In the genomic region with DNA sequence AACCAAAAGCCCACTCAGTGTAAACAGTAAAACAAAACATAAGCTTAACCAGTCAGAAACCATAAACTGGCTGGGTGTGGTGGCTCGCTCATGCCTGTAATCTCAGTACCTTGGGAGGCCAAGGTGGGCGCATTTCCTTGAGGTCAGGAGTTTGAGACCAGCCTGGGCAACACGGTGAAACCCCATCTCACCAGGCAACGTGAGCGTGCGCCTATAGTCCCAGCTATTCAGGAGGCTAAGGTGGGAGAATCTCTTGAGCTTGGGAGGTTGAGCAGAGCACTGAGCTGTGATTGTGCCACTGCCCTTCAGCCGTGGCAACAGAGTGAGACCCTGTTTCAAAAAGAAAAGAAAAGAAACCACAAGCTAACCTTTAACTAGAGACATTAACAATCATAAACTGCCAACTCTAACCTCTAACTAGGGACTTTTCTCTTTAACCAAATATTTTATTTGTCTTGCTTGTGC, we compare ENCODE assay signal across 28 cellular contexts. TPM values are rescaled to one million over a fixed set of nuclear protein-coding genes. Genes with fewer than 3 reads are reported as not detected.
DNase-seq lines count a peak whose midpoint lies in the region; ATAC-seq, FAIRE-seq and TF ChIP-seq lines count a peak whose summit lies in the region.
"Had no signal": no experiment of that assay in that cellular context is flagged by ENCODE, and none has a peak within 500 bp of the region (broad histone marks: within the 10 kb centered on the region; RNA-seq: fewer than 3 reads in every experiment).

No MANE protein-coding gene starts in this region.

- no peak for TF ChIP-seq POLR2A in K562 (conservative IDR thresholded peaks at IDR 0.05)

- H3K79me2 ChIP-seq in K562 (ENCODE audit: control insufficient read depth, insufficient read depth, low read length): no peaks in the 10 kb centered on the region

- H3K9me1 ChIP-seq in K562 (ENCODE audit: control insufficient read depth, insufficient read depth, low read length): no peaks in the 10 kb centered on the region

- no peak overlapping the region for H3K9ac ChIP-seq in K562 (ENCODE audit: insufficient read depth in 1 of 2, low read depth in 2 of 2, low read length in 2 of 2)

- no peak overlapping the region for H2AFZ ChIP-seq in K562 (ENCODE audit: low read depth, low read length)

- H3K36me3 Mint-ChIP-seq in activated naive CD8-positive, alpha-beta T cell treated with anti-CD3 and anti-CD28 coated beads, Interleukin-2, amount 50 U/mL, for 24 hours (ENCODE audit: low read depth): no peaks in the 10 kb centered on the region
- H3K36me3 Mint-ChIP-seq: activated naive CD4-positive, alpha-beta T cell treated with anti-CD3 and anti-CD28 coated beads, Interleukin-2, amount 10 ng/mL, durations not matched to agents 7 days and 5 days; CD4-positive, CD25-positive, alpha-beta regulatory T cell; stimulated activated memory B cell treated with anti-CD40 and anti-IgM and Interleukin-4, amounts not matched to agents 10 μg/mL and 1 μg/mL and 100 μg/mL, for 72 hours had no signal

- TF ChIP-seq RAD21 in K562 (CRISPR knock-in tag; conservative IDR thresholded peaks at IDR 0.05 in 1 of 2, IDR thresholded peaks at IDR 0.05 in 1 of 2): no peak

- no peaks in the 10 kb centered on the region for H3K9me3 Mint-ChIP-seq in activated naive CD8-positive, alpha-beta T cell treated with anti-CD3 and anti-CD28 coated beads, Interleukin-2, amount 50 U/mL, for 24 hours
- H3K9me3 Mint-ChIP-seq: activated CD4-positive, alpha-beta memory T cell treated with anti-CD3 and anti-CD28 coated beads, Interleukin-2, amount 10 ng/mL, durations not matched to agents 7 days and 5 days; activated naive CD4-positive, alpha-beta T cell treated with anti-CD3 and anti-CD28 coated beads, Interleukin-2, amount 10 ng/mL, durations not matched to agents 7 days and 5 days; activated T-cell treated with anti-CD3 and anti-CD28 coated beads, Interleukin-2, amount 50 U/mL, for 24 hours; dendritic cell treated with granulocyte-macrophage colony-stimulating factor and Interleukin-4, amounts not matched to agents 40 ng/mL and 50 ng/mL, for 4 days; neural crest cell had no signal

- TF ChIP-seq EP300 in K562 (IDR thresholded peaks at IDR 0.05; ENCODE audit: low read length): no peak

- WGBS in K562 (ENCODE audit: insufficient coverage, low coverage, missing lambda C conversion rate): 14% methylated on average over 7 of the region's 7 CpGs

- no peaks in the 10 kb centered on the region; a peak in 1 of 5 replicates for H3K27me3 ChIP-seq in K562 (ENCODE audit: control insufficient read depth in 2 of 2, insufficient read depth in 2 of 2, low read length in 2 of 2)
- H3K27me3 ChIP-seq: heart left ventricle, testis had no signal

- BruUV-seq in K562 (replicated peaks; lab: Mats Ljungman, UMichigan): no TSS peak

- no peaks in the 10 kb centered on the region for H3K27me3 Mint-ChIP-seq in activated naive CD8-positive, alpha-beta T cell treated with anti-CD3 and anti-CD28 coated beads, Interleukin-2, amount 50 U/mL, for 24 hours
- H3K27me3 Mint-ChIP-seq: activated T-cell treated with anti-CD3 and anti-CD28 coated beads, Interleukin-2, amount 50 U/mL, for 24 hours; dendritic cell treated with granulocyte-macrophage colony-stimulating factor and Interleukin-4, amounts not matched to agents 40 ng/mL and 50 ng/mL, for 4 days; progenitor cell of endocrine pancreas; stimulated activated memory B cell treated with anti-CD40 and anti-IgM and Interleukin-4, amounts not matched to agents 10 μg/mL and 1 μg/mL and 100 μg/mL, for 72 hours had no signal

- H3K9me3 ChIP-seq in K562 (replicated peaks; ENCODE audit: control insufficient read depth, insufficient read depth, low read depth, low read length): no peaks in the 10 kb centered on the region
- H3K9me3 ChIP-seq: HAP-1, heart left ventricle, mucosa of descending colon, testis had no signal

- H4K20me1 ChIP-seq in K562 (replicated peaks; ENCODE audit: control insufficient read depth, insufficient read depth, low read length): no peaks in the 10 kb centered on the region

- H3K27ac Mint-ChIP-seq in activated naive CD8-positive, alpha-beta T cell treated with anti-CD3 and anti-CD28 coated beads, Interleukin-2, amount 50 U/mL, for 24 hours: no peak overlapping the region
- H3K27ac Mint-ChIP-seq: activated CD4-positive, alpha-beta memory T cell treated with anti-CD3 and anti-CD28 coated beads, Interleukin-2, amount 10 ng/mL, durations not matched to agents 7 days and 5 days; activated naive CD4-positive, alpha-beta T cell treated with anti-CD3 and anti-CD28 coated beads, Interleukin-2, amount 10 ng/mL, durations not matched to agents 7 days and 5 days; activated T-cell treated with anti-CD3 and anti-CD28 coated beads, Interleukin-2, amount 50 U/mL, for 24 hours; CD4-positive, CD25-positive, alpha-beta regulatory T cell; dendritic cell treated with granulocyte-macrophage colony-stimulating factor and Interleukin-4, amounts not matched to agents 40 ng/mL and 50 ng/mL, for 4 days; progenitor cell of endocrine pancreas; stimulated activated memory B cell treated with anti-CD40 and anti-IgM and Interleukin-4, amounts not matched to agents 10 μg/mL and 1 μg/mL and 100 μg/mL, for 72 hours had no signal

- CTCF ChIA-PET in K562 (lab: Yijun Ruan, JAX; ENCODE audit: low intra/inter-chr PET ratio) (no interaction called here), GM10248 (lab: Yijun Ruan, JAX) (interaction anchor here (0.8 to 1.8 kb wide), 3 partner anchors 13 to 159 kb away, joined by 3 to 8 read pairs (median 3); a partner anchor contains a TSS)

- in situ Hi-C loops in K562 (cut with MboI): no loop called here

- H3K4me1 ChIP-seq in K562 (replicated peaks in 1 of 2; ENCODE audit: control insufficient read depth in 2 of 2, insufficient read depth in 2 of 2, low read length in 2 of 2): peaks cover 0 to 4% of the 10 kb centered on the region in 2 experiments; a peak in 1 of 5 replicates
- H3K4me1 ChIP-seq: HAP-1, testis had no signal

- no peak overlapping the region for H3K27ac ChIP-seq in K562 (ENCODE audit: extremely low read depth, low read depth, low read length)
- H3K27ac ChIP-seq: heart left ventricle, HL-60, testis had no signal

- H3K4me1 Mint-ChIP-seq in activated naive CD8-positive, alpha-beta T cell treated with anti-CD3 and anti-CD28 coated beads, Interleukin-2, amount 50 U/mL, for 24 hours: no peaks in the 10 kb centered on the region
- H3K4me1 Mint-ChIP-seq: activated CD4-positive, alpha-beta memory T cell treated with anti-CD3 and anti-CD28 coated beads, Interleukin-2, amount 10 ng/mL, durations not matched to agents 7 days and 5 days; activated naive CD4-positive, alpha-beta T cell treated with anti-CD3 and anti-CD28 coated beads, Interleukin-2, amount 10 ng/mL, durations not matched to agents 7 days and 5 days; stimulated activated memory B cell treated with anti-CD40 and anti-IgM and Interleukin-4, amounts not matched to agents 10 μg/mL and 1 μg/mL and 100 μg/mL, for 72 hours had no signal

- no peak for FAIRE-seq in K562 (lab: Jason Lieb, UNC)
- FAIRE-seq: G401.6 had no signal

- no peak overlapping the region for H3K4me2 ChIP-seq in K562 (ENCODE audit: insufficient read depth, low read length)

- ATAC-seq in GM18870 (IDR thresholded peaks at IDR 0.05; ENCODE audit: unreplicated experiment) (peak; percentile 50), GM21381 (IDR thresholded peaks at IDR 0.05; ENCODE audit: unreplicated experiment) (peak; percentile 51), HG03097 (IDR thresholded peaks at IDR 0.05; ENCODE audit: low FRiP score, unreplicated experiment) (peak; percentile 60), K562 (peak; percentile 38), GM18502 (IDR thresholded peaks at IDR 0.05; ENCODE audit: poor library complexity, unreplicated experiment) (no peak)
- no peak for ATAC-seq in activated naive CD8-positive, alpha-beta T cell treated with anti-CD3 and anti-CD28 coated beads, Interleukin-2, amount 50 U/mL, for 24 hours
- ATAC-seq: heart left ventricle; mucosa of descending colon; stimulated activated memory B cell treated with anti-CD40 and anti-IgM and Interleukin-4, amounts not matched to agents 10 μg/mL and 1 μg/mL and 100 μg/mL, for 72 hours had no signal

- H3K4me3 ChIP-seq in K562: no peak overlapping the region
- H3K4me3 ChIP-seq: HAP-1, heart left ventricle, mucosa of descending colon, testis had no signal

- no peaks in the 10 kb centered on the region for H3K36me3 ChIP-seq in K562 (ENCODE audit: control insufficient read depth, insufficient read depth, low read length)
- H3K36me3 ChIP-seq: HAP-1, heart left ventricle had no signal

- DNase-seq in K562 (ENCODE audit: extremely low read depth in 1 of 4, low spot score in 3 of 4) (no peak), DMS79 treated with DMSO at 0.1 percent for 48 hours (lab: John Stamatoyannopoulos, UW) (no peak), GM10248 (ENCODE audit: extremely low spot score) (no peak)
- no peak for DNase-seq in activated naive CD8-positive, alpha-beta T cell treated with anti-CD3 and anti-CD28 coated beads, Interleukin-2, amount 50 U/mL, for 24 hours
- DNase-seq: activated CD4-positive, alpha-beta memory T cell treated with anti-CD3 and anti-CD28 coated beads, Interleukin-2, amount 10 ng/mL, durations not matched to agents 7 days and 5 days; activated naive CD4-positive, alpha-beta T cell treated with anti-CD3 and anti-CD28 coated beads, Interleukin-2, amount 10 ng/mL, durations not matched to agents 7 days and 5 days; activated T-cell treated with anti-CD3 and anti-CD28 coated beads, Interleukin-2, amount 50 U/mL, for 24 hours; anterior cingulate cortex; CD4-positive, CD25-positive, alpha-beta regulatory T cell; heart left ventricle; mucosa of descending colon; NCI-H1105 treated with DMSO at 0.1 percent for 48 hours; NCI-H2107; NCI-H524 treated with DMSO at 0.1 percent for 48 hours; stimulated activated CD4-positive, alpha-beta T cell treated with anti-CD3 and anti-CD28 coated beads, Interleukin-1b, Interleukin-23, amount 100 ng/mL, for 48 hours; T1000; testis had no signal

- TF ChIP-seq CTCF in K562 (IDR thresholded peaks at IDR 0.05 in 2 of 3, conservative IDR thresholded peaks at IDR 0.05 in 1 of 3; ENCODE audit: insufficient read depth in 2 of 3, low read depth in 1 of 3, low read length in 3 of 3): no peak
- TF ChIP-seq CTCF in GM10248 (IDR thresholded peaks at IDR 0.05; ENCODE audit: control extremely low read depth, extremely low read depth, low read depth, missing control alignments): no peak

- H3K4me3 Mint-ChIP-seq in activated naive CD8-positive, alpha-beta T cell treated with anti-CD3 and anti-CD28 coated beads, Interleukin-2, amount 50 U/mL, for 24 hours: no peak overlapping the region
- H3K4me3 Mint-ChIP-seq: activated CD4-positive, alpha-beta memory T cell treated with anti-CD3 and anti-CD28 coated beads, Interleukin-2, amount 10 ng/mL, durations not matched to agents 7 days and 5 days; activated naive CD4-positive, alpha-beta T cell treated with anti-CD3 and anti-CD28 coated beads, Interleukin-2, amount 10 ng/mL, durations not matched to agents 7 days and 5 days; activated T-cell treated with anti-CD3 and anti-CD28 coated beads, Interleukin-2, amount 50 U/mL, for 24 hours; CD4-positive, CD25-positive, alpha-beta regulatory T cell; dendritic cell treated with granulocyte-macrophage colony-stimulating factor and Interleukin-4, amounts not matched to agents 40 ng/mL and 50 ng/mL, for 4 days; neural crest cell; stimulated activated memory B cell treated with anti-CD40 and anti-IgM and Interleukin-4, amounts not matched to agents 10 μg/mL and 1 μg/mL and 100 μg/mL, for 72 hours had no signal

- intact Hi-C loops in K562 (cut with micrococcal nuclease): no loop called here

- POLR2A ChIA-PET in K562 (lab: Yijun Ruan, JAX): interaction anchor here (0.9 to 1.7 kb wide), 3 partner anchors 8 to 14 kb away, joined by 4 read pairs; a partner anchor contains a TSS
- POLR2A ChIA-PET in GM10248 (lab: Yijun Ruan, JAX): no interaction called here

RNA-seq across cellular contexts. Expression of a gene that starts 13.1 kb away (rescaled TPM):
- total RNA-seq in K562 (2011; cell fraction: chromatin; rRNA removed; ENCODE audit: low replicate concordance): 76.1 and 296 TPM in 2 replicates
- total RNA-seq in K562 (2011; cell fraction: nucleolus; rRNA removed): 45.2 and 70.9 TPM in 2 replicates
- 123 and 188 TPM in 2 replicates for total RNA-seq in K562 (2011; cell fraction: nucleoplasm; rRNA removed)
- total RNA-seq in K562 (2014; rRNA removed): 69.5 and 76.7 TPM in 2 replicates
- total RNA-seq in K562 (2014; rRNA removed; fragmentation: Illumina TruSeq; extraction: Trizol): 89.2 and 102 TPM in 2 replicates
- total RNA-seq in K562 (2015; rRNA removed; fragmentation: Illumina TruSeq; extraction: Trizol): 105 and 107 TPM in 2 replicates
- total RNA-seq in K562 (2021): 218 and 237 TPM in 2 replicates
- 101 and 108 TPM in 2 replicates for polyA plus RNA-seq in K562 (2011; rRNA removed)
- 105 and 130 TPM in 2 replicates for polyA plus RNA-seq in K562 (2011; cell fraction: cytosol; rRNA removed)
- polyA plus RNA-seq in K562 (2011; cell fraction: nucleus; rRNA removed): 134 and 156 TPM in 2 replicates
- polyA plus RNA-seq in K562 (2012): 85.6 and 96.6 TPM in 2 replicates
- 164 and 206 TPM in 2 replicates for polyA plus RNA-seq in K562 (2014; fragmentation: Illumina TruSeq; extraction: Trizol)
- polyA plus RNA-seq in K562 (2014; fragmentation: Nextera tagmentation; extraction: Ambion mirVana): 10 to 100 TPM; 61.9 to 93.0 TPM
- 108 and 114 TPM in 2 replicates for polyA plus RNA-seq in K562 (2014; rRNA removed)
- 135 and 143 TPM in 2 replicates for polyA minus RNA-seq in K562 (2011; rRNA and poly(A)+ RNA removed)
- polyA minus RNA-seq in K562 (2011; cell fraction: cytosol; rRNA and poly(A)+ RNA removed): 137 and 143 TPM in 2 replicates
- polyA minus RNA-seq in K562 (2011; cell fraction: nucleus; rRNA and poly(A)+ RNA removed): 50.5 and 95.9 TPM in 2 replicates

Comparison
In these comparisons a context has a peak if more than half of its experiments do, and no peak if none do; other contexts are left out.
1. ATAC-seq: peak in GM18870 (single experiment), GM21381 (single experiment), HG03097 (single experiment) and K562 (single experiment); none in GM18502 (single experiment) and activated naive CD8-positive, alpha-beta T cell treated with anti-CD3 and anti-CD28 coated beads, Interleukin-2, amount 50 U/mL, for 24 hours (single experiment).